In the genomic region with DNA sequence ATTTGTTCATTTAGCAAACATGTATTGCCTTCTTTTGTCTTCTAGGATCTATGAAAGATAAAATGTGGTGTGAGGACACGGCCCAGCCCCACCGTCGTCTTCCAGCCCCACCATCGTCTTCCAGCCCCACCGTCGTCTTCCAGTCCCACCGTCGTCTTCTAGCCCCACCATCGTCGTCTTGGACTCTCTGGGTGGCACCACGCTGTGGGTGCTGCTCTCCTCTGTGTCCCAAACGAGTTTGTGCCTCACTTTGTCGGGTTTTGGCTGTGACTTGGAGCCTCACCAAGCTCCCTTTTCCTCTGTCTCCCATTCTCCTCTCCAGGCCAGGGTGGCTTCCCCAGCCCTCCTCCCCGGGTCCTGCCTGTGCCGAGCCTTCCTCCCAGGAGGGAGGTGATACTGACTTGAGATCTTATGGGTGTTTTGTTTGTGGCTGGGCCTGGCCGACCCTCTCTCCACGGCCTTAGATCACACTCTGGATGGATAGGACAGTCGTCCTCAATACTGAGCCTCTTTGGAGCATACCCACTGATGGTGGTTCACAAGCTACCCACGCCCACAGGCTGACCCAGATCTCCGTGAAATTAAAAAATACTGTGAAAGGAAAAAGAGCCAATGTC, we compare ENCODE assay signal across 1 cellular context.
TF ChIP-seq lines count a peak whose summit lies in the region.

No MANE protein-coding gene starts in this region.

TF ChIP-seq in K562, 482 proteins besides CTCF, POLR2A, EP300 and RAD21:
- TF ChIP-seq, protein P1, sequence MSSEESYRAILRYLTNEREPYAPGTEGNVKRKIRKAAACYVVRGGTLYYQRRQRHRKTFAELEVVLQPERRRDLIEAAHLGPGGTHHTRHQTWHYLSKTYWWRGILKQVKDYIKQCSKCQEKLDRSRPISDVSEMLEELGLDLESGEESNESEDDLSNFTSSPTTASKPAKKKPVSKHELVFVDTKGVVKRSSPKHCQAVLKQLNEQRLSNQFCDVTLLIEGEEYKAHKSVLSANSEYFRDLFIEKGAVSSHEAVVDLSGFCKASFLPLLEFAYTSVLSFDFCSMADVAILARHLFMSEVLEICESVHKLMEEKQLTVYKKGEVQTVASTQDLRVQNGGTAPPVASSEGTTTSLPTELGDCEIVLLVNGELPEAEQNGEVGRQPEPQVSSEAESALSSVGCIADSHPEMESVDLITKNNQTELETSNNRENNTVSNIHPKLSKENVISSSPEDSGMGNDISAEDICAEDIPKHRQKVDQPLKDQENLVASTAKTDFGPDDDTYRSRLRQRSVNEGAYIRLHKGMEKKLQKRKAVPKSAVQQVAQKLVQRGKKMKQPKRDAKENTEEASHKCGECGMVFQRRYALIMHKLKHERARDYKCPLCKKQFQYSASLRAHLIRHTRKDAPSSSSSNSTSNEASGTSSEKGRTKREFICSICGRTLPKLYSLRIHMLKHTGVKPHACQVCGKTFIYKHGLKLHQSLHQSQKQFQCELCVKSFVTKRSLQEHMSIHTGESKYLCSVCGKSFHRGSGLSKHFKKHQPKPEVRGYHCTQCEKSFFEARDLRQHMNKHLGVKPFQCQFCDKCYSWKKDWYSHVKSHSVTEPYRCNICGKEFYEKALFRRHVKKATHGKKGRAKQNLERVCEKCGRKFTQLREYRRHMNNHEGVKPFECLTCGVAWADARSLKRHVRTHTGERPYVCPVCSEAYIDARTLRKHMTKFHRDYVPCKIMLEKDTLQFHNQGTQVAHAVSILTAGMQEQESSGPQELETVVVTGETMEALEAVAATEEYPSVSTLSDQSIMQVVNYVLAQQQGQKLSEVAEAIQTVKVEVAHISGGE (CRISPR knock-in tag; IDR thresholded peaks at IDR 0.05): no peak
- 0 out of 2 replicates have a peak, but pooled peaks have one; percentile 29 for TF ChIP-seq GABPB1 (CRISPR knock-in tag; IDR thresholded peaks at IDR 0.05)
TF ChIP-seq in K562: peak in this region for 1.
